12 cellular contexts compared by ENCODE assay signal in the genomic region with DNA sequence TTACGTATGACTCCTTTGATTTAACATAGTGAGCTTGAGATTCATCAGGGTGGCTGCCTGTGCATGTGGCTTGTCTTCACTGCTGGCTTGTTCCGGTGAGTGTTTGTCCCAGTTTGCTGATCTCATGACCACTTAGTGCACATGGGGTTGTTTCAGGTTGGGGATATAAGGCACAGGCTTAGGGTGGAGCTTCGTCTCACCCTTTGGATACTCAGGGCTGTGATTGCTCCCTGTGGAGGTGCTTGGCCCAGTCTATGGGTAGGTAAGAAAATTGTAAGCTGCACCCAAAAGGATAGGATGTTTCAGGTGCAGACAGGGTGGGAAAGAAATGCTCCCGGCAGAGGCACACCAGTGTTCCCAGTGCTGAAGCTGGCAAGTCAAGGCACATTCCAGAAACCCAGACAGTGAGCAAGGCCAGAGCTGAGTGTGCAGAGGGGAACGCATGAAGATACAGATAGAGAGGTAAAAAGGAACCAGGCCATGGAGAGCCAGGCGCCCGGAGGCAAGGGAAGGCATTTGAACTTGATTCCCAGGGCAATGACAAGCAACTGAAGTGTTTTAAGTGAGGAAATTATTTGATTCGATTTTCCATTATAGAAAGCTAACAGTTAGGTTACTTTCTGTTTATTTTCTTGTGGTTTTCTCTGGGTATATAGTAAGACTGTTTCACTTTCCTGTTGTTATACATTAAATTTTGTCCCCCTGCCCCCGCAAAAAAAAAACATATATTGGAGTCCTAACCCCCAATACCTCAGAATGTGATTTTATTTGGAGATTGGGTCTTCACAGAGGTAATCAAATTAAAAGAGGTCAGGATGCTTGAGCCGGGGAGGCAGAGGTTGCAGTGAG.
DNase-seq lines count a peak whose midpoint lies in the region; ATAC-seq and TF ChIP-seq lines count a peak whose summit lies in the region.
"Had no signal": no experiment of that assay in that cellular context is flagged by ENCODE, and none has a peak within 500 bp of the region (broad histone marks: within the 10 kb centered on the region; RNA-seq: fewer than 3 reads in every experiment).

No MANE protein-coding gene starts in this region.

- peak overlapping the region; percentile 86; the same call in 1 of the 2 replicates for H2AK5ac ChIP-seq in IMR-90 (ENCODE audit: low read depth, low read length)

- H2BK120ac ChIP-seq in IMR-90 (ENCODE audit: low read depth, low read length): peak overlapping the region; percentile 78

- 90% methylated on average over 2 of the region's 10 CpGs; no CpG with 5 or more reads in 1 of the 2 experiments for WGBS in IMR-90 (ENCODE audit: extremely low coverage in 2 of 2, insufficient read length in 1 of 2), 2 experiments
- 48% methylated on average over 9 of the region's 10 CpGs for WGBS in mammary epithelial cell (ENCODE audit: low coverage, missing lambda C conversion rate)

- H3K27ac Mint-ChIP-seq in immature natural killer cell: peak overlapping the region in 5 of 6 donors; percentile 10 to 87 (median 44)

- in situ Hi-C loops in IMR-90 (cut with MboI; ENCODE audit: low sequenced_read_pairs): no loop called here
- in situ Hi-C loops in mammary epithelial cell (cut with MboI; ENCODE audit: low sequenced_read_pairs in 2 of 2): no loop called here

- peak overlapping the region; percentile 5 to 72 (median 64) for H3K4me3 Mint-ChIP-seq in immature natural killer cell

- no peak for TF ChIP-seq POLR2A in IMR-90 (IDR thresholded peaks at IDR 0.05; ENCODE audit: low read depth, low read length)

- POLR2A ChIA-PET in IMR-90 (lab: Charles Lee; ENCODE audit: unreplicated experiment): no interaction called here

- H4K20me1 ChIP-seq in IMR-90 (ENCODE audit: insufficient read depth, low read length): no peaks in the 10 kb centered on the region
- no peaks in the 10 kb centered on the region for H4K20me1 ChIP-seq in mammary epithelial cell (ENCODE audit: insufficient read depth, low read length)

- H3K9me3 ChIP-seq in IMR-90 (ENCODE audit: control insufficient read depth, insufficient read depth, low read length) (no peaks in the 10 kb centered on the region), mammary epithelial cell (replicated peaks; ENCODE audit: insufficient read depth, low read length) (no peaks in the 10 kb centered on the region)
- H3K9me3 ChIP-seq: body of pancreas, pancreas, thyroid gland had no signal

- CTCF ChIA-PET in IMR-90 (lab: Yijun Ruan, JAX): no interaction called here
- CTCF ChIA-PET in mammary epithelial cell (lab: Charles Lee; ENCODE audit: low non-redundant PET): no interaction called here

- dilution Hi-C loops in IMR-90 (cut with HindIII; ENCODE audit: low sequenced_read_pairs, unreplicated experiment) (no loop called here), mammary epithelial cell (cut with HindIII; ENCODE audit: low sequenced_read_pairs) (loop anchor here (5.0 kb wide), 1 partner anchor 33 kb away; no protein-coding TSS in a partner anchor)

- peak; percentile 22 for DNase-seq in AG20443 (ENCODE audit: low spot score)
- peak; percentile 52 for DNase-seq in IMR-90
- DNase-seq in mammary epithelial cell: peak; percentile 89
- no peak for DNase-seq in immature natural killer cell
- DNase-seq in NCI-H1436 treated with DMSO at 0.1 percent for 48 hours (lab: John Stamatoyannopoulos, UW): no peak
- DNase-seq in DMS79 (lab: John Stamatoyannopoulos, UW): no peak
- DNase-seq: body of pancreas, pancreas, SHP77 treated with DMSO at 0.1 percent for 48 hours had no signal

- peaks cover 3% of the 10 kb centered on the region; the same call in 1 of the 2 replicates for H3K9me1 ChIP-seq in IMR-90 (ENCODE audit: insufficient read depth, low read length)

- H2AFZ ChIP-seq in IMR-90 (replicated peaks; ENCODE audit: low read length, poor library complexity) (no peak overlapping the region), mammary epithelial cell (ENCODE audit: low read depth, low read length) (peak overlapping the region; percentile 79)

- peak overlapping the region in 1 of 2 experiments; percentile 70; a peak in 1 of 4 replicates for H4K8ac ChIP-seq in IMR-90 (ENCODE audit: low read depth in 2 of 2, low read length in 2 of 2)

- no peak overlapping the region for H3K56ac ChIP-seq in IMR-90 (ENCODE audit: extremely low read depth, insufficient read depth, low read length)

- no peak for TF ChIP-seq CTCF in IMR-90 (conservative IDR thresholded peaks at IDR 0.05; ENCODE audit: low read depth, low read length)
- TF ChIP-seq CTCF in mammary epithelial cell (conservative IDR thresholded peaks at IDR 0.05 in 1 of 2, IDR thresholded peaks at IDR 0.05 in 1 of 2; ENCODE audit: extremely low read depth in 1 of 2, insufficient read depth in 1 of 2, low read depth in 1 of 2, low read length in 2 of 2): no peak

- peak overlapping the region; percentile 56 for H2BK20ac ChIP-seq in IMR-90 (ENCODE audit: low read depth, low read length)

- H3K4ac ChIP-seq in IMR-90 (ENCODE audit: low read depth, low read length): peak overlapping the region; percentile 68

- TF ChIP-seq RAD21 in IMR-90 (IDR thresholded peaks at IDR 0.05; ENCODE audit: low read length): no peak

- H3K4me1 ChIP-seq in IMR-90 (ENCODE audit: control insufficient read depth, insufficient read depth, low read length): peaks cover 10% of the 10 kb centered on the region
- H3K4me1 ChIP-seq in mammary epithelial cell (ENCODE audit: insufficient read depth, low read length): peaks cover 31% of the 10 kb centered on the region
- H3K4me1 ChIP-seq: body of pancreas, pancreas, thyroid gland had no signal

- no peak overlapping the region for H3K9ac ChIP-seq in IMR-90 (ENCODE audit: low read depth, low read length)
- H3K9ac ChIP-seq in mammary epithelial cell (ENCODE audit: insufficient read depth, low read length): peak overlapping the region; percentile 12

- intact Hi-C loops in IMR-90 (cut with micrococcal nuclease): no loop called here
- intact Hi-C loops in mammary epithelial cell (cut with micrococcal nuclease): loop anchor here (10.0 kb wide), 1 partner anchor 290 kb away; a partner anchor contains a TSS

- 0 out of 2 replicates have a peak overlapping the region, but pooled peaks have one; percentile 15 for H3K23ac ChIP-seq in IMR-90 (ENCODE audit: low read depth, low read length)

- no peaks in the 10 kb centered on the region for H3K36me3 Mint-ChIP-seq in immature natural killer cell

- H3K27me3 Mint-ChIP-seq in immature natural killer cell (ENCODE audit: low read depth in 3 of 3): peaks cover 0 to 2% (median 0%) of the 10 kb centered on the region in 3 donors

- H2BK15ac ChIP-seq in IMR-90 (ENCODE audit: low read depth, low read length): peak overlapping the region; percentile 63; the same call in 1 of the 3 replicates

- H3K27me3 ChIP-seq in IMR-90 (ENCODE audit: control insufficient read depth, insufficient read depth, low read length) (no peaks in the 10 kb centered on the region), mammary epithelial cell (ENCODE audit: insufficient read depth, low read length) (no peaks in the 10 kb centered on the region)
- H3K27me3 ChIP-seq: body of pancreas, pancreas, thyroid gland had no signal

- no TSS peak for BruUV-seq in IMR-90 (replicated peaks; lab: Mats Ljungman, UMichigan)
- TSS peak; percentile 47 for BruUV-seq in mammary epithelial cell (replicated peaks; lab: Mats Ljungman, UMichigan)

- H3K9me3 Mint-ChIP-seq in immature natural killer cell: no peaks in the 10 kb centered on the region

- no peaks in the 10 kb centered on the region for H3K79me2 ChIP-seq in mammary epithelial cell (ENCODE audit: insufficient read depth, low read length)

- H3K18ac ChIP-seq in IMR-90 (ENCODE audit: low read depth, low read length): peak overlapping the region; percentile 72

- H4K91ac ChIP-seq in IMR-90 (ENCODE audit: insufficient read depth, low read depth, low read length): peak overlapping the region; percentile 67

- H3K14ac ChIP-seq in IMR-90 (replicated peaks; ENCODE audit: low read depth, low read length): peak overlapping the region; percentile 55

- H3K27ac ChIP-seq in IMR-90 (ENCODE audit: insufficient read depth, low read length) (no peak overlapping the region), mammary epithelial cell (ENCODE audit: insufficient read depth, low read depth, low read length) (peak overlapping the region; percentile 71)
- H3K27ac ChIP-seq: body of pancreas, pancreas had no signal

- no peak overlapping the region for H3K4me2 ChIP-seq in IMR-90 (ENCODE audit: low read depth, low read length)
- peak overlapping the region; percentile 24 for H3K4me2 ChIP-seq in mammary epithelial cell (ENCODE audit: insufficient read depth, low read depth, low read length)

- peaks cover 31 to 32% of the 10 kb centered on the region in 2 donors for H3K4me1 Mint-ChIP-seq in immature natural killer cell

- H3K4me3 ChIP-seq in IMR-90 (ENCODE audit: insufficient read depth, low read depth, low read length) (no peak overlapping the region), mammary epithelial cell (replicated peaks in 1 of 3; ENCODE audit: insufficient read depth in 1 of 3, low read depth in 2 of 3, low read length in 3 of 3) (no peak overlapping the region)
- H3K4me3 ChIP-seq: body of pancreas, pancreas, thyroid gland had no signal

- H4K5ac ChIP-seq in IMR-90 (ENCODE audit: low read depth, low read length): peak overlapping the region; percentile 13; the same call in 1 of the 2 replicates

- peak; percentile 69 for ATAC-seq in IMR-90 (ENCODE audit: low read depth)
- ATAC-seq in GM21528 (IDR thresholded peaks at IDR 0.05; ENCODE audit: low FRiP score, unreplicated experiment): no peak
- ATAC-seq in HG03196 (IDR thresholded peaks at IDR 0.05; ENCODE audit: unreplicated experiment): no peak
- ATAC-seq: pancreas had no signal

- H2AK9ac ChIP-seq in IMR-90 (replicated peaks; ENCODE audit: low read depth, low read length, poor library complexity): no peak overlapping the region

- peak overlapping the region; percentile 21 for H2BK5ac ChIP-seq in IMR-90 (ENCODE audit: low read depth, low read length, poor library complexity, severe bottlenecking)

- H3K36me3 ChIP-seq in IMR-90 (ENCODE audit: control insufficient read depth, insufficient read depth, low read length) (no peaks in the 10 kb centered on the region), mammary epithelial cell (ENCODE audit: insufficient read depth, low read length) (no peaks in the 10 kb centered on the region)
- H3K36me3 ChIP-seq: pancreas, thyroid gland had no signal

- no peaks in the 10 kb centered on the region for H3K79me1 ChIP-seq in IMR-90 (ENCODE audit: low read depth in 1 of 2, low read length in 2 of 2)

TF ChIP-seq in IMR-90, 13 proteins besides CTCF, POLR2A, EP300 and RAD21 (continues in another document):
- TF ChIP-seq FOS (IDR thresholded peaks at IDR 0.05; ENCODE audit: low read depth, low read length): no peak
- no peak for TF ChIP-seq MAZ (IDR thresholded peaks at IDR 0.05; ENCODE audit: borderline replicate concordance, low read depth, low read length)
- TF ChIP-seq NFE2L2 (IDR thresholded peaks at IDR 0.05; ENCODE audit: low read depth, low read length): no peak

Comparison
In these comparisons a context has a peak if more than half of its experiments do, and no peak if none do; other contexts are left out.
1. DNase-seq: peak in AG20443 (single experiment), IMR-90 (single experiment) and mammary epithelial cell (single experiment); none in immature natural killer cell (0 of 3), NCI-H1436 treated with DMSO at 0.1 percent for 48 hours (single experiment) and DMS79 (single experiment).